30 cellular contexts compared by ENCODE assay signal in the genomic region with DNA sequence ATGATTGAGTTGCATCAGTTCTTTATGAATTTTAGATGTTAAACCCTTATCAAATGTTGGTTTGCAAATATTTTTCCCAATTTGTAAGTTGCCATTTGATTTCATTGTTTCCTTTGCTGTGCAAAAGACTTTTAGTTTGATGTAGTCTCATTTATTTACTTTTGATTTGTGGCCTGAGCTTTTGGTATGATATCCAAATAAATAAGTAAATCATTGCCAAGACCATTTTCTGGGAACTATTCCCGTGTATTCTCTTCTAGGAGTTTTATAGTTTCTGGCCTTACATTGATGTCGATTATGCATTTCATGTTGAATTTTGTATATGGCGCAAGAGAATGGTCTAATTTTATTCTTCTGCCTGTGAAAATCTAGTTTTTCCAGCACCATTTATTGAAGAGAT.
"Had no signal": no experiment of that assay in that cellular context is flagged by ENCODE, and none has a peak within 500 bp of the region (broad histone marks: within the 10 kb centered on the region; RNA-seq: fewer than 3 reads in every experiment).

No MANE protein-coding gene starts in this region.

- FAIRE-seq: astrocyte had no signal

- H3K27ac ChIP-seq: brain microvascular endothelial cell, coronary artery, dorsolateral prefrontal cortex, gastroesophageal sphincter, WERI-Rb-1 had no signal

- H3K36me3 ChIP-seq: brain microvascular endothelial cell, gastroesophageal sphincter, WERI-Rb-1 had no signal

- H3K4me3 ChIP-seq: coronary artery, dorsolateral prefrontal cortex, gastroesophageal sphincter had no signal

- H3K4me3 Mint-ChIP-seq: activated B cell treated with CpG ODN at 0.5 μM for 24 hours; activated naive CD8-positive, alpha-beta T cell; activated T-cell treated with anti-CD3 and anti-CD28 coated beads, Interleukin-2, amount 50 U/mL, for 4 hours; activated T-helper 17 cell treated with anti-CD3 and anti-CD28 coated beads, Interleukin-2, amount 50 U/mL, for 72 hours; central memory CD8-positive, alpha-beta T cell; dendritic cell treated with granulocyte-macrophage colony-stimulating factor and Interleukin-4, amounts not matched to agents 40 ng/mL and 50 ng/mL, for 4 days; endodermal cell; T-helper 17 cell; T-helper 2 cell treated with Interferon-gamma antibody and Interleukin-4, amounts not matched to agents 5 μg/mL and 100 μg/mL, for 36 hours had no signal

- H3K27ac Mint-ChIP-seq: activated B cell treated with CpG ODN at 0.5 μM for 24 hours; activated naive CD8-positive, alpha-beta T cell; activated T-helper 17 cell treated with anti-CD3 and anti-CD28 coated beads, Interleukin-2, amount 50 U/mL, for 72 hours; dendritic cell treated with granulocyte-macrophage colony-stimulating factor and Interleukin-4, amounts not matched to agents 40 ng/mL and 50 ng/mL, for 4 days; endodermal cell; T-helper 17 cell; T-helper 2 cell treated with Interferon-gamma antibody and Interleukin-4, amounts not matched to agents 5 μg/mL and 100 μg/mL, for 36 hours had no signal

- H3K27me3 ChIP-seq: brain microvascular endothelial cell, dorsolateral prefrontal cortex, gastroesophageal sphincter had no signal

- H3K4me1 ChIP-seq: gastroesophageal sphincter had no signal

- H3K4me1 Mint-ChIP-seq: central memory CD8-positive, alpha-beta T cell had no signal

- ATAC-seq: activated CD4-positive, CD25-positive, alpha-beta regulatory T cell treated with anti-CD3 and anti-CD28 coated beads, Interleukin-2, amount 50 U/mL, for 24 hours; activated T-cell treated with anti-CD3 and anti-CD28 coated beads, Interleukin-2, amount 50 U/mL, for 4 hours; activated T-helper 17 cell treated with anti-CD3 and anti-CD28 coated beads, Interleukin-2, amount 50 U/mL, for 72 hours; esophagus mucosa; gastroesophageal sphincter; T-helper 17 cell had no signal

- DNase-seq: activated B cell treated with CpG ODN at 0.5 μM for 24 hours; activated CD4-positive, alpha-beta T cell treated with anti-CD3 and anti-CD28 coated beads for 48 hours; activated CD4-positive, alpha-beta T cell treated with anti-CD3 and anti-CD28 coated beads, Interleukin-2, amount 50 U/mL, for 1 hour; activated CD4-positive, alpha-beta T cell treated with anti-CD3 and anti-CD28 coated beads, Interleukin-2, amount 50 U/mL, for 48 hours; activated effector memory CD4-positive, alpha-beta T cell treated with Interleukin-2 at 50 U/mL for 16 hours; activated gamma-delta T cell treated with Interleukin-2 at 50 U/mL for 16 hours; activated naive CD4-positive, alpha-beta T cell treated with anti-CD3 and anti-CD28 coated beads, Interleukin-2, amount 50 U/mL, for 16 hours; activated naive CD4-positive, alpha-beta T cell treated with Interleukin-2 at 50 U/mL for 16 hours; activated T-cell treated with anti-CD3 and anti-CD28 coated beads, Interleukin-2, amount 50 U/mL, for 4 hours; amniotic stem cell; anterior cingulate cortex; brain microvascular endothelial cell; dorsolateral prefrontal cortex; effector memory CD4-positive, alpha-beta T cell; endodermal cell; foreskin melanocyte; T-helper 1 cell; T-helper 17 cell; T1000; WERI-Rb-1 had no signal

- H3K27me3 Mint-ChIP-seq: activated B cell treated with CpG ODN at 0.5 μM for 24 hours; activated naive CD8-positive, alpha-beta T cell; activated T-helper 17 cell treated with anti-CD3 and anti-CD28 coated beads, Interleukin-2, amount 50 U/mL, for 72 hours; central memory CD8-positive, alpha-beta T cell; dendritic cell treated with granulocyte-macrophage colony-stimulating factor and Interleukin-4, amounts not matched to agents 40 ng/mL and 50 ng/mL, for 4 days; T-helper 17 cell had no signal
